Comparison of ENCODE assay signal across 15 cellular contexts in genomic region chr15:55230051-55230670, GRCh38. TPM values are rescaled to one million over a fixed set of nuclear protein-coding genes. Genes with fewer than 3 reads are reported as not detected.
DNase-seq lines count a peak whose midpoint lies in the region; ATAC-seq, FAIRE-seq and TF ChIP-seq lines count a peak whose summit lies in the region.
"Had no signal": no experiment of that assay in that cellular context is flagged by ENCODE, and none has a peak within 500 bp of the region (broad histone marks: within the 10 kb centered on the region; RNA-seq: fewer than 3 reads in every experiment).

No MANE protein-coding gene starts in this region.

- no peak for DNase-seq in CD8-positive, alpha-beta memory T cell
- DNase-seq in central memory CD4-positive, alpha-beta T cell, result peak; percentile 9
- DNase-seq in adrenal gland (no peak), urothelium cell line (ENCODE audit: low spot score) (no peak), pons (ENCODE audit: low spot score) (no peak)
- DNase-seq: aorta; effector memory CD4-positive, alpha-beta T cell; GDM1; islet precursor cell; MG63; NK-92 treated with Interleukin-12 subunit alpha and Interleukin-12 subunit beta, amount 100 ng/mL, for 24 hours; SJCRH30 had no signal

- no peaks in the 10 kb centered on the region for H3K9me2 ChIP-seq in Loucy (replicated peaks; ENCODE audit: low read depth, low read length)

- H3K27me3 ChIP-seq in CD8-positive, alpha-beta memory T cell (ENCODE audit: insufficient read depth, low read length, poor library complexity, severe bottlenecking), result no peaks in the 10 kb centered on the region
- H3K27me3 ChIP-seq in Loucy (ENCODE audit: insufficient read depth, low read length, poor library complexity, severe bottlenecking) (no peaks in the 10 kb centered on the region), mucosa of stomach (ENCODE audit: control insufficient read depth, insufficient read depth, low read length) (no peaks in the 10 kb centered on the region), adrenal gland (no peaks in the 10 kb centered on the region)
- H3K27me3 ChIP-seq: MG63, SJCRH30 had no signal

- peak overlapping the region; percentile 85 to 99 (median 95) for H3K27ac Mint-ChIP-seq in CD8-positive, alpha-beta memory T cell

- peaks cover 2% of the 10 kb centered on the region; the same call in 1 of the 2 replicates for H3F3A ChIP-seq in Loucy (ENCODE audit: low read depth)

- WGBS in adrenal gland, 4 donors, result 52 to 65% (median 59%) methylated on average over 3 of the region's 3 CpGs

- TF ChIP-seq POLR2A in adrenal gland (IDR thresholded peaks at IDR 0.05), result no peak

- no peaks in the 10 kb centered on the region for H3K27me3 Mint-ChIP-seq in CD8-positive, alpha-beta memory T cell

- peaks cover 11% of the 10 kb centered on the region for H3K36me3 ChIP-seq in CD8-positive, alpha-beta memory T cell (ENCODE audit: insufficient read depth, low read length)
- H3K36me3 ChIP-seq in Loucy (ENCODE audit: insufficient read depth, low read length) (peaks cover 51% of the 10 kb centered on the region), mucosa of stomach (ENCODE audit: control insufficient read depth, insufficient read depth, low read length) (no peaks in the 10 kb centered on the region), adrenal gland (replicated peaks in 1 of 2) (peaks cover 0 to 3% of the 10 kb centered on the region in 2 donors)
- H3K36me3 ChIP-seq: MG63, SJCRH30 had no signal

- H2AFZ ChIP-seq in Loucy (ENCODE audit: low read length), result no peak overlapping the region

- H3K36me3 Mint-ChIP-seq in CD8-positive, alpha-beta memory T cell, result peaks cover 9 to 80% (median 21%) of the 10 kb centered on the region in 3 donors

- peaks cover 32 to 67% (median 63%) of the 10 kb centered on the region in 3 donors for H3K4me1 Mint-ChIP-seq in CD8-positive, alpha-beta memory T cell

- H3K4me2 ChIP-seq in Loucy (ENCODE audit: low read depth, low read length, poor library complexity, severe bottlenecking), result peak overlapping the region; percentile 4

- CTCF ChIA-PET in CD8-positive, alpha-beta memory T cell (lab: Charles Lee), result interaction anchor here (1.1 to 1.2 kb wide), 3 partner anchors 19 to 62 kb away, joined by 3 read pairs; no protein-coding TSS in a partner anchor

- ATAC-seq in GM18511 (IDR thresholded peaks at IDR 0.05; ENCODE audit: unreplicated experiment), result no peak

- no peaks in the 10 kb centered on the region for H3K9me3 ChIP-seq in CD8-positive, alpha-beta memory T cell (ENCODE audit: low read length)
- H3K9me3 ChIP-seq in Loucy (ENCODE audit: insufficient read depth, low read depth, low read length) (no peaks in the 10 kb centered on the region), mucosa of stomach (ENCODE audit: control insufficient read depth, low read length) (no peaks in the 10 kb centered on the region), adrenal gland (replicated peaks in 1 of 3) (no peaks in the 10 kb centered on the region)
- H3K9me3 ChIP-seq: MG63 had no signal

- TF ChIP-seq CTCF in Loucy (conservative IDR thresholded peaks at IDR 0.05; ENCODE audit: low read length) (no peak), adrenal gland (IDR thresholded peaks at IDR 0.05) (no peak)

- no peak overlapping the region for H3K4me3 ChIP-seq in CD8-positive, alpha-beta memory T cell (ENCODE audit: low read length)
- H3K4me3 ChIP-seq in Loucy (ENCODE audit: low read length, poor library complexity, severe bottlenecking), result no peak overlapping the region
- H3K4me3 ChIP-seq in mucosa of stomach (ENCODE audit: low read length), result no peak overlapping the region
- H3K4me3 ChIP-seq in adrenal gland, result no peak overlapping the region
- H3K4me3 ChIP-seq: MG63, SJCRH30 had no signal

- H4K20me1 ChIP-seq in Loucy (ENCODE audit: insufficient read depth, low read length, poor library complexity, severe bottlenecking), result no peaks in the 10 kb centered on the region

- H3K9me3 Mint-ChIP-seq in CD8-positive, alpha-beta memory T cell, result no peaks in the 10 kb centered on the region

- intact Hi-C loops in adrenal gland (cut with DNase I), result no loop called here

- no peak for FAIRE-seq in urothelium cell line (lab: Jason Lieb, UNC)

- peaks cover 14% of the 10 kb centered on the region; the same call in 1 of the 2 replicates for H3K79me2 ChIP-seq in Loucy (ENCODE audit: insufficient read depth, low read length)

- H3K9ac ChIP-seq in Loucy (ENCODE audit: low read depth, low read length, poor library complexity, severe bottlenecking) (peak overlapping the region; percentile 5), mucosa of stomach (ENCODE audit: low read length) (peak overlapping the region; percentile 48)

- H3K4me1 ChIP-seq in CD8-positive, alpha-beta memory T cell (ENCODE audit: insufficient read depth, low read length), result peaks cover 15% of the 10 kb centered on the region
- peaks cover 31% of the 10 kb centered on the region for H3K4me1 ChIP-seq in Loucy (ENCODE audit: insufficient read depth, low read length, poor library complexity, severe bottlenecking)
- peaks cover 43% of the 10 kb centered on the region for H3K4me1 ChIP-seq in mucosa of stomach (ENCODE audit: control insufficient read depth, insufficient read depth, low read length)
- H3K4me1 ChIP-seq in adrenal gland (replicated peaks in 1 of 2), result peaks cover 0 to 4% of the 10 kb centered on the region in 2 donors
- H3K4me1 ChIP-seq: SJCRH30 had no signal

- peak overlapping the region; percentile 24 to 91 (median 80) for H3K4me3 Mint-ChIP-seq in CD8-positive, alpha-beta memory T cell

- POLR2A ChIA-PET in CD8-positive, alpha-beta memory T cell (lab: Charles Lee), result interaction anchor here (0.6 kb wide), 1 partner anchor 68 kb away, joined by 3 read pairs; no protein-coding TSS in a partner anchor

- H3K27ac ChIP-seq in CD8-positive, alpha-beta memory T cell (ENCODE audit: low read depth, low read length), result peak overlapping the region; percentile 6
- H3K27ac ChIP-seq in adrenal gland, result no peak overlapping the region
- H3K27ac ChIP-seq: SJCRH30 had no signal

RNA-seq across cellular contexts. Expression of gene RSL24D1, which starts 33.4 kb away (rescaled TPM):
- total RNA-seq in CD8-positive, alpha-beta memory T cell, result 100 to 1,000 TPM; 145 to 154 TPM
- 84.9 TPM for polyA plus RNA-seq in CD8-positive, alpha-beta memory T cell
- 10 to 100 TPM; 31.9 to 76.2 (median 50.2) TPM for total RNA-seq in adrenal gland
- 10 to 100 TPM; 43.0 to 52.3 (median 49.3) TPM for polyA plus RNA-seq in adrenal gland

RNA-seq across cellular contexts. Expression of gene RAB27A, which starts 59.5 kb away (rescaled TPM):
- 100 to 1,000 TPM; 187 to 195 TPM for total RNA-seq in CD8-positive, alpha-beta memory T cell
- 132 TPM for polyA plus RNA-seq in CD8-positive, alpha-beta memory T cell
- 10 to 100 TPM; 17.7 to 78.3 (median 46.7) TPM for total RNA-seq in adrenal gland
- polyA plus RNA-seq in adrenal gland, result 100 to 1,000 TPM in 1 of 3 donors, 10 to 100 TPM in 2; 12.6 to 102 (median 12.7) TPM
